Comparison of ENCODE assay signal across 1 cellular context in genomic region chr9:6645153-6646027, GRCh38.
TF ChIP-seq lines count a peak whose summit lies in the region.

TSS of gene GLDC (minus strand) at chr9:6645729. CDS start at chr9:6645499, 230 bp downstream.

TF ChIP-seq in GM12878, 131 proteins besides CTCF, POLR2A, EP300 and RAD21 (continued from another document):
- TF ChIP-seq ZBTB40 (IDR thresholded peaks at IDR 0.05; ENCODE audit: borderline replicate concordance) (no peak; the same call in 1 of the 2 replicates), BRCA1 (IDR thresholded peaks at IDR 0.05; ENCODE audit: low read depth, low read length) (no peak), SPI1 (IDR thresholded peaks at IDR 0.05; ENCODE audit: borderline replicate concordance, insufficient read depth, low read depth, low read length) (0 out of 2 replicates have a peak, but pooled peaks have one; percentile 18), E2F4 (IDR thresholded peaks at IDR 0.05; ENCODE audit: low read depth, low read length) (no peak), SUPT20H (IDR thresholded peaks at IDR 0.05; ENCODE audit: borderline replicate concordance, control insufficient read depth, low read depth, low read length) (no peak), ASH2L (IDR thresholded peaks at IDR 0.05; ENCODE audit: borderline replicate concordance, low read depth) (no peak), SIX5 (IDR thresholded peaks at IDR 0.05; ENCODE audit: low read depth, low read length, severe bottlenecking) (no peak), SREBF2 (IDR thresholded peaks at IDR 0.05; ENCODE audit: low read length) (no peak), ATF3 (IDR thresholded peaks at IDR 0.05; ENCODE audit: borderline replicate concordance, extremely low read depth, low read depth, low read length) (no peak), POU2F2 (IDR thresholded peaks at IDR 0.05; ENCODE audit: borderline replicate concordance, low read depth, low read length) (no peak), CBFB (IDR thresholded peaks at IDR 0.05; ENCODE audit: low read depth) (no peak; the same call in 1 of the 2 replicates), EGR1 (IDR thresholded peaks at IDR 0.05; ENCODE audit: borderline replicate concordance in 1 of 2, low read depth in 2 of 2, low read length in 2 of 2) (peak in 1 of 2 experiments; percentile 89; a peak in 2 of 3 replicates), ZBTB4 (CRISPR knock-in tag; IDR thresholded peaks at IDR 0.05) (no peak), PBX3 (IDR thresholded peaks at IDR 0.05; ENCODE audit: insufficient replicate concordance, low read depth, low read length) (no peak), FOXK2 (IDR thresholded peaks at IDR 0.05) (no peak), NRF1 (conservative IDR thresholded peaks at IDR 0.05; ENCODE audit: low read depth, low read length) (no peak), MTA3 (IDR thresholded peaks at IDR 0.05; ENCODE audit: borderline replicate concordance, low read length) (no peak), MXI1 (IDR thresholded peaks at IDR 0.05; ENCODE audit: low read depth, low read length) (peak; percentile 31; the same call in 1 of the 2 replicates), ZNF592 (IDR thresholded peaks at IDR 0.05) (no peak), CHD2 (IDR thresholded peaks at IDR 0.05; ENCODE audit: borderline replicate concordance, low read depth, low read length) (peak; percentile 72), ATF7 (IDR thresholded peaks at IDR 0.05; ENCODE audit: low read depth) (no peak), MYB (IDR thresholded peaks at IDR 0.05; ENCODE audit: borderline replicate concordance, low read depth, low read length) (no peak), E2F8 (IDR thresholded peaks at IDR 0.05; ENCODE audit: low read depth, partially characterized antibody) (no peak), BCL11A (IDR thresholded peaks at IDR 0.05; ENCODE audit: low read depth, low read length) (no peak), RB1 (IDR thresholded peaks at IDR 0.05; ENCODE audit: borderline replicate concordance) (no peak), RAD51 (IDR thresholded peaks at IDR 0.05) (no peak), POLR2AphosphoS2 (IDR thresholded peaks at IDR 0.05; ENCODE audit: low read depth, low read length) (no peak), PAX8 (IDR thresholded peaks at IDR 0.05) (no peak), NR2C1 (IDR thresholded peaks at IDR 0.05) (no peak), ZNF24 (IDR thresholded peaks at IDR 0.05) (no peak), PRDM15 (CRISPR knock-in tag; IDR thresholded peaks at IDR 0.05) (no peak), BCL3 (IDR thresholded peaks at IDR 0.05; ENCODE audit: borderline replicate concordance, insufficient read depth, low read depth, low read length, poor library complexity, severe bottlenecking) (no peak)
TF ChIP-seq in GM12878: peak in this region for 21.
